Comparison of ENCODE assay signal across 11 cellular contexts in genomic region chr1:212856755-212857154, GRCh38. TPM values are rescaled to one million over a fixed set of nuclear protein-coding genes. Genes with fewer than 3 reads are reported as not detected.
DNase-seq lines count a peak whose midpoint lies in the region; ATAC-seq, FAIRE-seq and TF ChIP-seq lines count a peak whose summit lies in the region.
"Had no signal": no experiment of that assay in that cellular context is flagged by ENCODE, and none has a peak within 500 bp of the region (broad histone marks: within the 10 kb centered on the region; RNA-seq: fewer than 3 reads in every experiment).

No MANE protein-coding gene starts in this region.

- CTCF ChIA-PET in CD4-positive, alpha-beta memory T cell (lab: Charles Lee; ENCODE audit: partially characterized antibody) = interaction anchor here (0.6 kb wide), 1 partner anchor 72 kb away, joined by 4 read pairs; no protein-coding TSS in a partner anchor
- CTCF ChIA-PET in GM12878 (lab: Yijun Ruan, JAX) = interaction anchor here (1.5 kb wide), 1 partner anchor 138 kb away, joined by 4 read pairs; no protein-coding TSS in a partner anchor

- H3K36me3 ChIP-seq in CD4-positive, alpha-beta memory T cell (ENCODE audit: insufficient read depth, low read length) = no peaks in the 10 kb centered on the region
- no peaks in the 10 kb centered on the region for H3K36me3 ChIP-seq in GM12878 (ENCODE audit: control insufficient read depth in 2 of 2, insufficient read depth in 2 of 2, low read length in 1 of 2)
- H3K36me3 ChIP-seq: gastroesophageal sphincter had no signal

- POLR2A ChIA-PET in CD4-positive, alpha-beta memory T cell (lab: Charles Lee; ENCODE audit: partially characterized antibody) = interaction anchor here (0.6 to 2.2 kb wide), 2 partner anchors 64 to 124 kb away, joined by 3 to 28 read pairs; partner anchors contain the start of genes NSL1 and TATDN3
- POLR2A ChIA-PET in GM12878 (lab: Charles Lee) = interaction anchor here (0.6 to 2.7 kb wide), 11 partner anchors 9 to 1290 kb away, joined by 4 to 31 read pairs (median 6); partner anchors contain the start of gene SPATA45
- POLR2A ChIA-PET in naive thymus-derived CD8-positive, alpha-beta T cell (lab: Charles Lee) = interaction anchor here (1.2 to 1.7 kb wide), 2 partner anchors 56 to 63 kb away, joined by 4 to 6 read pairs; no protein-coding TSS in a partner anchor

- H3K27ac ChIP-seq in CD4-positive, alpha-beta memory T cell (ENCODE audit: low read depth, low read length) = no peak overlapping the region
- no peak overlapping the region; the same call in 1 of the 2 replicates for H3K27ac ChIP-seq in GM12878 (ENCODE audit: control insufficient read depth, insufficient read depth)

- H3K4me2 ChIP-seq in GM12878 (ENCODE audit: control insufficient read depth, insufficient read depth) = peak overlapping the region; percentile 96

- intact Hi-C loops in CD4-positive, alpha-beta memory T cell (cut with micrococcal nuclease) = loop anchor here (5.0 kb wide), 1 partner anchor 1279 kb away; the partner anchor contains the start of gene SLC30A1
- intact Hi-C loops in GM12878 (cut with micrococcal nuclease; ENCODE audit: unreplicated experiment) = loop anchor here (1.0 to 5.0 kb wide), 2 partner anchors 12 to 39 kb away; no protein-coding TSS in a partner anchor

- H3K27me3 Mint-ChIP-seq in CD4-positive, alpha-beta memory T cell = no peaks in the 10 kb centered on the region
- H3K27me3 Mint-ChIP-seq in HFFc6 (ENCODE audit: insufficient read depth) = no peaks in the 10 kb centered on the region
- no peaks in the 10 kb centered on the region for H3K27me3 Mint-ChIP-seq in naive thymus-derived CD8-positive, alpha-beta T cell

- no peak for TF ChIP-seq POLR2A in GM12878 (IDR thresholded peaks at IDR 0.05; ENCODE audit: low read depth, low read length)

- peaks cover 8 to 18% (median 16%) of the 10 kb centered on the region in 4 donors for H3K4me1 Mint-ChIP-seq in CD4-positive, alpha-beta memory T cell
- H3K4me1 Mint-ChIP-seq in HFFc6 (ENCODE audit: low read depth) = peaks cover 7% of the 10 kb centered on the region
- peaks cover 16 to 33% (median 26%) of the 10 kb centered on the region in 4 donors for H3K4me1 Mint-ChIP-seq in naive thymus-derived CD8-positive, alpha-beta T cell

- peak overlapping the region in 7 of 8 donors; percentile 48 to 98 (median 58) for H3K4me3 Mint-ChIP-seq in CD4-positive, alpha-beta memory T cell
- no peak overlapping the region for H3K4me3 Mint-ChIP-seq in HFFc6
- peak overlapping the region in 8 of 10 donors; percentile 58 to 98 (median 91) for H3K4me3 Mint-ChIP-seq in naive thymus-derived CD8-positive, alpha-beta T cell

- H3K9me3 Mint-ChIP-seq in CD4-positive, alpha-beta memory T cell = peaks cover 0 to 4% (median 0%) of the 10 kb centered on the region in 8 donors
- H3K9me3 Mint-ChIP-seq in HFFc6 = no peaks in the 10 kb centered on the region
- H3K9me3 Mint-ChIP-seq in naive thymus-derived CD8-positive, alpha-beta T cell = peaks cover 0 to 7% (median 3%) of the 10 kb centered on the region in 9 donors

- ATAC-seq in GM12878 (no peak), GM19455 (IDR thresholded peaks at IDR 0.05; ENCODE audit: unreplicated experiment) (no peak), GM18511 (IDR thresholded peaks at IDR 0.05; ENCODE audit: unreplicated experiment) (no peak)
- ATAC-seq in naive thymus-derived CD8-positive, alpha-beta T cell = no peak

- no peak for TF ChIP-seq CTCF in HFFc6 (IDR thresholded peaks at IDR 0.05)
- TF ChIP-seq CTCF in GM12878 (IDR thresholded peaks at IDR 0.05 in 2 of 3, conservative IDR thresholded peaks at IDR 0.05 in 1 of 3; ENCODE audit: control insufficient read depth in 2 of 3, extremely low read depth in 1 of 3, insufficient read depth in 1 of 3, low read depth in 3 of 3, low read length in 3 of 3) = no peak

- in situ Hi-C loops in GM12878 (cut with MboI) = no loop called here

- H3K9me3 ChIP-seq in CD4-positive, alpha-beta memory T cell (ENCODE audit: control insufficient read depth in 1 of 2, low read length in 2 of 2) = no peaks in the 10 kb centered on the region
- no peaks in the 10 kb centered on the region for H3K9me3 ChIP-seq in GM12878 (replicated peaks; ENCODE audit: control insufficient read depth, insufficient read depth, low read length)
- H3K9me3 ChIP-seq: gastroesophageal sphincter had no signal

- no peak for TF ChIP-seq EP300 in GM12878 (IDR thresholded peaks at IDR 0.05; ENCODE audit: borderline replicate concordance in 1 of 2, control insufficient read depth in 1 of 2, low read depth in 2 of 2, low read length in 2 of 2)

- peak overlapping the region; percentile 25; the same call in 1 of the 2 replicates for H3K9ac ChIP-seq in GM12878 (ENCODE audit: control insufficient read depth, insufficient read depth, low read length)

- RAD21 ChIA-PET in GM12878 (lab: Charles Lee; ENCODE audit: unreplicated experiment) = interaction anchor here (0.6 to 2.8 kb wide), 5 partner anchors 23 to 248 kb away, joined by 3 to 18 read pairs (median 10); partner anchors contain the start of gene ATF3

- no peak for FAIRE-seq in GM12878 (lab: Jason Lieb, UNC)

- SMC1A ChIA-PET in GM12878 (lab: Charles Lee; ENCODE audit: uncharacterized antibody, unreplicated experiment) = interaction anchor here (0.6 to 1.6 kb wide), 5 partner anchors 24 to 214 kb away, joined by 3 to 6 read pairs (median 3); no protein-coding TSS in a partner anchor

- WGBS in GM12878 (ENCODE audit: insufficient coverage, insufficient replicate concordance, low lambda C conversion rate, missing lambda C conversion rate) = 94% methylated on average over 16 of the region's 16 CpGs

- no peak for TF ChIP-seq RAD21 in GM12878 (IDR thresholded peaks at IDR 0.05; ENCODE audit: insufficient read depth, low read depth, low read length)

- no peaks in the 10 kb centered on the region for H4K20me1 ChIP-seq in GM12878 (ENCODE audit: control insufficient read depth, insufficient read depth)

- DNase-seq in CD4-positive, alpha-beta memory T cell = no peak
- DNase-seq in HFFc6 (no peak), GM12878 (ENCODE audit: low read depth, low spot score) (no peak), NCI-H748 (lab: John Stamatoyannopoulos, UW; ENCODE audit: unreplicated experiment) (no peak), NCI-H1694 treated with DMSO at 0.1 percent for 48 hours (lab: John Stamatoyannopoulos, UW) (no peak)
- DNase-seq in naive thymus-derived CD8-positive, alpha-beta T cell = no peak
- DNase-seq: EL, NCI-H1105 treated with DMSO at 0.1 percent for 48 hours had no signal

- H3K27ac Mint-ChIP-seq in CD4-positive, alpha-beta memory T cell = peak overlapping the region in 3 of 7 donors; percentile 23 to 81 (median 63)
- H3K27ac Mint-ChIP-seq in HFFc6 = peak overlapping the region; percentile 95; the same call in 1 of the 2 replicates
- H3K27ac Mint-ChIP-seq in naive thymus-derived CD8-positive, alpha-beta T cell = peak overlapping the region in 2 of 10 donors; percentile 14 to 15

- peaks cover 48% of the 10 kb centered on the region for H3K79me2 ChIP-seq in GM12878 (ENCODE audit: control insufficient read depth, insufficient read depth, low read length)

- H3K4me1 ChIP-seq in CD4-positive, alpha-beta memory T cell (ENCODE audit: insufficient read depth, low read length) = peaks cover 31% of the 10 kb centered on the region
- peaks cover 6% of the 10 kb centered on the region for H3K4me1 ChIP-seq in GM12878 (ENCODE audit: control insufficient read depth, insufficient read depth, low read length)

- H3K36me3 Mint-ChIP-seq in CD4-positive, alpha-beta memory T cell = peaks cover 7 to 8% of the 10 kb centered on the region in 2 donors
- H3K36me3 Mint-ChIP-seq in HFFc6 (ENCODE audit: low read depth) = no peaks in the 10 kb centered on the region; the same call in 1 of the 2 replicates
- peaks cover 5 to 20% (median 7%) of the 10 kb centered on the region in 3 donors for H3K36me3 Mint-ChIP-seq in naive thymus-derived CD8-positive, alpha-beta T cell

- H3K4me3 ChIP-seq in CD4-positive, alpha-beta memory T cell (ENCODE audit: low read length in 2 of 2) = no peak overlapping the region
- peak overlapping the region; percentile 98 for H3K4me3 ChIP-seq in GM12878

- BruUV-seq in GM12878 (replicated peaks; lab: Mats Ljungman, UMichigan) = no TSS peak

- no peak overlapping the region for H2AFZ ChIP-seq in GM12878 (ENCODE audit: control insufficient read depth, low read depth, low read length)

- no peaks in the 10 kb centered on the region for H3K27me3 ChIP-seq in CD4-positive, alpha-beta memory T cell (ENCODE audit: insufficient read depth, low read length)
- H3K27me3 ChIP-seq in GM12878 (replicated peaks in 1 of 2; ENCODE audit: control insufficient read depth in 2 of 2, insufficient read depth in 2 of 2, low read length in 1 of 2) = no peaks in the 10 kb centered on the region
- H3K27me3 ChIP-seq: gastroesophageal sphincter had no signal

RNA-seq across cellular contexts. Expression of gene FLVCR1, which starts 1.3 kb away (rescaled TPM):
- total RNA-seq in CD4-positive, alpha-beta memory T cell = 10 to 100 TPM; 10.8 to 12.7 TPM
- polyA plus RNA-seq in CD4-positive, alpha-beta memory T cell = 1 to 10 TPM; 1.5 to 3.1 TPM
- 1 to 10 TPM; 3.7 to 5.5 (median 4.8) TPM for total RNA-seq in HFFc6 (2021; fragmentation: NEBNext Ultra II Directional; extraction: Animal tissue kit (Norgen Biotek cat#: 25700))
- total RNA-seq in GM12878 (2013; cell fraction: nucleolus; rRNA removed) = 107 and 114 TPM in 2 replicates
- 17.8 and 20.2 TPM in 2 replicates for total RNA-seq in GM12878 (2014; rRNA removed)
- 21.7 and 21.9 TPM in 2 replicates for total RNA-seq in GM12878 (2014; rRNA removed; fragmentation: Illumina TruSeq; extraction: Trizol)
- total RNA-seq in GM12878 (2021) = 13.4 and 17.3 TPM in 2 replicates
- 12.8 TPM for polyA plus RNA-seq in GM12878 (2011; ENCODE audit: low read depth)
- 25.2 and 37.2 TPM in 2 replicates for polyA plus RNA-seq in GM12878 (2011; rRNA removed)
- polyA plus RNA-seq in GM12878 (2011; cell fraction: cytosol; rRNA removed) = 11.8 and 12.8 TPM in 2 replicates
- polyA plus RNA-seq in GM12878 (2011; cell fraction: nucleus; rRNA removed) = 19.5 and 23.1 TPM in 2 replicates
- 13.8 and 14.1 TPM in 2 replicates for polyA plus RNA-seq in GM12878 (2012)
- polyA plus RNA-seq in GM12878 (2014; fragmentation: Illumina TruSeq; extraction: Trizol) = 18.1 and 20.0 TPM in 2 replicates
- polyA plus RNA-seq in GM12878 (2014; fragmentation: Nextera tagmentation; extraction: Ambion mirVana) = 1 to 10 TPM; 7.1 to 8.6 TPM
- 15.7 and 22.1 TPM in 2 replicates for polyA plus RNA-seq in GM12878 (2014; rRNA removed)
- polyA plus RNA-seq in GM12878 (2016; fragmentation: Nextera tagmentation; extraction: Ambion mirVana) = 10 to 100 TPM in 1 of 2 experiments, 1 to 10 TPM in 1; 9.0 to 10.9 TPM
- polyA minus RNA-seq in GM12878 (2011; rRNA and poly(A)+ RNA removed) = 33.4 and 35.4 TPM in 2 replicates
- polyA minus RNA-seq in GM12878 (2011; cell fraction: cytosol; rRNA and poly(A)+ RNA removed) = 18.3 and 19.8 TPM in 2 replicates
- polyA minus RNA-seq in GM12878 (2011; cell fraction: nucleus; rRNA and poly(A)+ RNA removed) = 16.2 and 25.4 TPM in 2 replicates
- 10 to 100 TPM; 10.7 to 15.0 TPM for total RNA-seq in naive thymus-derived CD8-positive, alpha-beta T cell
- polyA plus RNA-seq in naive thymus-derived CD8-positive, alpha-beta T cell = 1 to 10 TPM; 1.1 to 1.9 (median 1.2) TPM

RNA-seq across cellular contexts. Expression of gene SPATA45, which starts 9.3 kb away (rescaled TPM):
- total RNA-seq in CD4-positive, alpha-beta memory T cell = not detected
- polyA plus RNA-seq in CD4-positive, alpha-beta memory T cell = not detected
- not detected for total RNA-seq in HFFc6 (2021; fragmentation: NEBNext Ultra II Directional; extraction: Animal tissue kit (Norgen Biotek cat#: 25700))
- not detected in 2 replicates for total RNA-seq in GM12878 (2013; cell fraction: nucleolus; rRNA removed)
- not detected in 2 replicates for total RNA-seq in GM12878 (2014; rRNA removed)
- total RNA-seq in GM12878 (2014; rRNA removed; fragmentation: Illumina TruSeq; extraction: Trizol) = not detected in 2 replicates
- 0.58 TPM in 1 of 2 replicates, not detected in the other for total RNA-seq in GM12878 (2021)
- not detected for polyA plus RNA-seq in GM12878 (2011; ENCODE audit: low read depth)
- 0.22 and 0.49 TPM in 2 replicates for polyA plus RNA-seq in GM12878 (2011; rRNA removed)
- polyA plus RNA-seq in GM12878 (2011; cell fraction: cytosol; rRNA removed) = not detected in 2 replicates
- not detected in 2 replicates for polyA plus RNA-seq in GM12878 (2011; cell fraction: nucleus; rRNA removed)
- polyA plus RNA-seq in GM12878 (2012) = not detected in 2 replicates
- polyA plus RNA-seq in GM12878 (2014; fragmentation: Illumina TruSeq; extraction: Trizol) = not detected in 2 replicates
- under 1 TPM in 1 of 2 experiments, not detected in 1; 0.31 TPM for polyA plus RNA-seq in GM12878 (2014; fragmentation: Nextera tagmentation; extraction: Ambion mirVana)
- not detected in 2 replicates for polyA plus RNA-seq in GM12878 (2014; rRNA removed)
- polyA plus RNA-seq in GM12878 (2016; fragmentation: Nextera tagmentation; extraction: Ambion mirVana) = under 1 TPM in 1 of 2 experiments, not detected in 1; 0.37 TPM
- not detected in 2 replicates for polyA minus RNA-seq in GM12878 (2011; rRNA and poly(A)+ RNA removed)
- not detected in 2 replicates for polyA minus RNA-seq in GM12878 (2011; cell fraction: cytosol; rRNA and poly(A)+ RNA removed)
- polyA minus RNA-seq in GM12878 (2011; cell fraction: nucleus; rRNA and poly(A)+ RNA removed) = not detected in 2 replicates
- not detected for total RNA-seq in naive thymus-derived CD8-positive, alpha-beta T cell
- polyA plus RNA-seq in naive thymus-derived CD8-positive, alpha-beta T cell = not detected
- total RNA-seq: gastroesophageal sphincter had no signal
